ENCODE assay signal across 32 cellular contexts in genomic region chr20:40481337-40481736, GRCh38.
"Had no signal": no experiment of that assay in that cellular context is flagged by ENCODE, and none has a peak within 500 bp of the region (broad histone marks: within the 10 kb centered on the region; RNA-seq: fewer than 3 reads in every experiment).

No MANE protein-coding gene starts in this region.

- DNase-seq: colonic mucosa; dermis blood vessel endothelial cell; effector memory CD4-positive, alpha-beta T cell; esophagus squamous epithelium; foreskin keratinocyte; heart right ventricle; hippocampal formation; left cardiac atrium; left lung; mesenchymal stem cell; mucosa of descending colon; naive B cell; ovary; posterior cingulate gyrus; psoas muscle; right lobe of liver; stimulated activated CD4-positive, alpha-beta T cell treated with anti-CD3 and anti-CD28 coated beads, Interleukin-12 subunit alpha, Interleukin-12 subunit beta, amount 100 ng/mL, for 4 hours; stimulated activated CD4-positive, alpha-beta T cell treated with anti-CD3 and anti-CD28 coated beads, Interleukin-1b, Interleukin-23, amount 100 ng/mL, for 48 hours; stimulated activated CD4-positive, alpha-beta T cell treated with anti-CD3 and anti-CD28 coated beads, Interleukin-4, amount 100 ng/mL, for 1 hour; stimulated activated CD8-positive, alpha-beta memory T cell treated with anti-CD3 and anti-CD28 coated beads, Interleukin-4, amount 100 ng/mL, for 48 hours; stimulated activated naive CD4-positive, alpha-beta T cell; stimulated activated naive CD8-positive, alpha-beta T cell treated with anti-CD3 and anti-CD28 coated beads, Interleukin-15, amount 100 ng/mL, for 72 hours; thyroid gland; trophoblast cell had no signal

- H3K4me3 Mint-ChIP-seq: mesothelial cell of epicardium; naive B cell; natural killer cell treated with Interleukin-12 subunit alpha and Interleukin-12 subunit beta and Interleukin-15 and Interleukin-18, amount 100 ng/mL, for 72 hours; neural crest cell; stimulated activated naive CD8-positive, alpha-beta T cell treated with anti-CD3 and anti-CD28 coated beads, Interleukin-15, amount 100 ng/mL, for 72 hours had no signal

- H3K36me3 ChIP-seq: colonic mucosa, esophagus squamous epithelium, gastroesophageal sphincter, heart right ventricle, left lung, neutrophil, ovary, right lobe of liver, suprapubic skin, thyroid gland, vagina had no signal

- H3K27ac ChIP-seq: colonic mucosa, esophagus squamous epithelium, foreskin keratinocyte, gastroesophageal sphincter, heart right ventricle, left lung, neutrophil, ovary, psoas muscle, right lobe of liver, suprapubic skin, thyroid gland, vagina had no signal

- H3K9me3 Mint-ChIP-seq: mesothelial cell of epicardium; natural killer cell treated with Interleukin-12 subunit alpha and Interleukin-12 subunit beta and Interleukin-15 and Interleukin-18, amount 100 ng/mL, for 72 hours; neural crest cell; stimulated activated naive CD8-positive, alpha-beta T cell treated with anti-CD3 and anti-CD28 coated beads, Interleukin-15, amount 100 ng/mL, for 72 hours had no signal

- H3K4me2 ChIP-seq: smooth muscle cell had no signal

- H3K27ac Mint-ChIP-seq: mesothelial cell of epicardium; natural killer cell treated with Interleukin-12 subunit alpha and Interleukin-12 subunit beta and Interleukin-15 and Interleukin-18, amount 100 ng/mL, for 72 hours; stimulated activated naive CD8-positive, alpha-beta T cell treated with anti-CD3 and anti-CD28 coated beads, Interleukin-15, amount 100 ng/mL, for 72 hours had no signal

- H3K27me3 ChIP-seq: colonic mucosa, foreskin keratinocyte, gastroesophageal sphincter, left lung, ovary, right lobe of liver, suprapubic skin, thyroid gland, vagina had no signal

- H3K4me1 ChIP-seq: colonic mucosa, esophagus squamous epithelium, foreskin keratinocyte, gastroesophageal sphincter, left lung, psoas muscle, right lobe of liver, thyroid gland, vagina had no signal

- ATAC-seq: foreskin keratinocyte; gastroesophageal sphincter; left cardiac atrium; left lung; mucosa of descending colon; natural killer cell treated with Interleukin-12 subunit alpha and Interleukin-12 subunit beta and Interleukin-15 and Interleukin-18, amount 100 ng/mL, for 72 hours; stimulated activated naive CD8-positive, alpha-beta T cell treated with anti-CD3 and anti-CD28 coated beads, Interleukin-15, amount 100 ng/mL, for 72 hours had no signal

- H3K9me3 ChIP-seq: colonic mucosa, esophagus squamous epithelium, gastroesophageal sphincter, mucosa of descending colon, neutrophil, ovary, psoas muscle, right lobe of liver, suprapubic skin, thyroid gland, vagina had no signal

- H3K4me1 Mint-ChIP-seq: mesothelial cell of epicardium; naive B cell; neural crest cell; stimulated activated naive CD8-positive, alpha-beta T cell treated with anti-CD3 and anti-CD28 coated beads, Interleukin-15, amount 100 ng/mL, for 72 hours had no signal

- H3K36me3 Mint-ChIP-seq: mesothelial cell of epicardium; naive B cell; natural killer cell treated with Interleukin-12 subunit alpha and Interleukin-12 subunit beta and Interleukin-15 and Interleukin-18, amount 100 ng/mL, for 72 hours had no signal

- H3K4me3 ChIP-seq: colonic mucosa, esophagus squamous epithelium, gastroesophageal sphincter, heart right ventricle, left lung, mucosa of descending colon, ovary, psoas muscle, right lobe of liver, smooth muscle cell, suprapubic skin, thyroid gland, vagina had no signal
